16 cellular contexts compared by ENCODE assay signal in genomic region chr6:159077123-159077522, GRCh38. TPM values are rescaled to one million over a fixed set of nuclear protein-coding genes. Genes with fewer than 3 reads are reported as not detected.
DNase-seq lines count a peak whose midpoint lies in the region; ATAC-seq and TF ChIP-seq lines count a peak whose summit lies in the region.
"Had no signal": no experiment of that assay in that cellular context is flagged by ENCODE, and none has a peak within 500 bp of the region (broad histone marks: within the 10 kb centered on the region; RNA-seq: fewer than 3 reads in every experiment).

No MANE protein-coding gene starts in this region.

- DNase-seq in SJCRH30 = peak; percentile 22 to 33
- peak; percentile 47 for DNase-seq in retina
- DNase-seq in HCEC 1CT = no peak
- no peak for DNase-seq in vagina (ENCODE audit: extremely low spot score in 2 of 2)
- no peak for DNase-seq in lower leg skin (ENCODE audit: low spot score in 2 of 2)
- DNase-seq: anterior cingulate cortex; effector memory CD4-positive, alpha-beta T cell; kidney; NCI-H146; small intestine had no signal

- peak overlapping the region; percentile 9 to 67 (median 38); a peak in 19 of 22 replicates for H3K4me2 ChIP-seq in BLaER1 treated with 17β-estradiol and CSF1 and Interleukin-3, amounts not matched to agents 10 nM and 100 nM

- no peak overlapping the region for H3K4me3 ChIP-seq in BLaER1 treated with 17β-estradiol and CSF1 and Interleukin-3, amounts not matched to agents 10 nM and 100 nM
- H3K4me3 ChIP-seq in SJCRH30 (no peak overlapping the region), vagina (no peak overlapping the region), lower leg skin (ENCODE audit: low read depth, poor library complexity, severe bottlenecking) (no peak overlapping the region)
- H3K4me3 ChIP-seq: K562 had no signal

- intact Hi-C loops in vagina (cut with DNase I) (no loop called here), lower leg skin (cut with DNase I; ENCODE audit: low total_unique reads) (no loop called here)

- peaks cover 0 to 11% (median 0%) of the 10 kb centered on the region in 11 experiments; a peak in 3 of 22 replicates for H3K9me3 ChIP-seq in BLaER1 treated with 17β-estradiol and CSF1 and Interleukin-3, amounts not matched to agents 10 nM and 100 nM (replicated peaks in 1 of 11)
- H3K9me3 ChIP-seq in SJCRH30 (replicated peaks) (no peaks in the 10 kb centered on the region), vagina (no peaks in the 10 kb centered on the region)

- whole genome bisulfite sequencing in lower leg skin, 2 donors = 82 to 83% methylated on average over 13 of the region's 13 CpGs

- H3K4me1 ChIP-seq in BLaER1 treated with 17β-estradiol and CSF1 and Interleukin-3, amounts not matched to agents 10 nM and 100 nM = peaks cover 29 to 60% (median 49%) of the 10 kb centered on the region in 10 experiments
- H3K4me1 ChIP-seq in SJCRH30 (peaks cover 9% of the 10 kb centered on the region), vagina (no peaks in the 10 kb centered on the region)

- peak overlapping the region; percentile 83 for H3K4me3 Mint-ChIP-seq in activated naive CD8-positive, alpha-beta T cell

- H3K27ac ChIP-seq in BLaER1 treated with 17β-estradiol and CSF1 and Interleukin-3, amounts not matched to agents 10 nM and 100 nM = 0 out of 22 replicates have a peak overlapping the region, but pooled peaks of 1 of the 11 experiments have one; percentile 4
- H3K27ac ChIP-seq in SJCRH30 (no peak overlapping the region), vagina (no peak overlapping the region)

- no peaks in the 10 kb centered on the region for H3K36me3 ChIP-seq in BLaER1 treated with 17β-estradiol and CSF1 and Interleukin-3, amounts not matched to agents 10 nM and 100 nM
- H3K36me3 ChIP-seq in SJCRH30 = no peaks in the 10 kb centered on the region
- no peaks in the 10 kb centered on the region for H3K36me3 ChIP-seq in vagina

- no peaks in the 10 kb centered on the region for H3K27me3 ChIP-seq in BLaER1 treated with 17β-estradiol and CSF1 and Interleukin-3, amounts not matched to agents 10 nM and 100 nM
- H3K27me3 ChIP-seq in SJCRH30 (no peaks in the 10 kb centered on the region), vagina (no peaks in the 10 kb centered on the region)

- no peaks in the 10 kb centered on the region for H3K27me3 Mint-ChIP-seq in activated naive CD8-positive, alpha-beta T cell

- no peak for ATAC-seq in HG03439 (IDR thresholded peaks at IDR 0.05; ENCODE audit: unreplicated experiment)
- ATAC-seq: K562 had no signal

- H3K9me3 Mint-ChIP-seq in activated naive CD8-positive, alpha-beta T cell (ENCODE audit: low read depth) = no peaks in the 10 kb centered on the region

- H3K9ac ChIP-seq in BLaER1 treated with 17β-estradiol and CSF1 and Interleukin-3, amounts not matched to agents 10 nM and 100 nM = no peak overlapping the region

- H3K4me1 Mint-ChIP-seq in activated naive CD8-positive, alpha-beta T cell (ENCODE audit: low read depth) = peaks cover 88% of the 10 kb centered on the region

- no peak for TF ChIP-seq CTCF in vagina (IDR thresholded peaks at IDR 0.05)
- no peak for TF ChIP-seq CTCF in lower leg skin (IDR thresholded peaks at IDR 0.05)

- TF ChIP-seq POLR2A in vagina (IDR thresholded peaks at IDR 0.05) (no peak), lower leg skin (IDR thresholded peaks at IDR 0.05) (no peak)

- H4K20me1 ChIP-seq in BLaER1 treated with 17β-estradiol and CSF1 and Interleukin-3, amounts not matched to agents 10 nM and 100 nM = no peaks in the 10 kb centered on the region

- peaks cover 3% of the 10 kb centered on the region for H3K36me3 Mint-ChIP-seq in activated naive CD8-positive, alpha-beta T cell

- peak overlapping the region; percentile 98 for H3K27ac Mint-ChIP-seq in activated naive CD8-positive, alpha-beta T cell

RNA-seq across cellular contexts. Expression of gene TAGAP, which starts 32.3 kb away (rescaled TPM):
- total RNA-seq in SJCRH30 (2014; rRNA removed; shearing (Covaris generic)) = 4.7 and 5.2 TPM in 2 replicates
- 8.1 TPM for total RNA-seq in vagina
- total RNA-seq in lower leg skin = 1 to 10 TPM; 1.1 to 2.7 (median 1.9) TPM
- total RNA-seq: glomerular endothelial cell, RPMI7951 had no signal

Comparison
In these comparisons a context has a peak if more than half of its experiments do, and no peak if none do; other contexts are left out.
1. DNase-seq: peak in SJCRH30 (2 of 2) and retina (single experiment); none in HCEC 1CT (single experiment), vagina (0 of 2) and lower leg skin (0 of 2).